In genomic region chr10:120942806-120943413, GRCh38 we compare ENCODE assay signal across 8 cellular contexts.
DNase-seq lines count a peak whose midpoint lies in the region; ATAC-seq and TF ChIP-seq lines count a peak whose summit lies in the region.

No MANE protein-coding gene starts in this region.

- ATAC-seq in GM18861 (IDR thresholded peaks at IDR 0.05; ENCODE audit: unreplicated experiment) (peak; percentile 93), HG03108 (IDR thresholded peaks at IDR 0.05; ENCODE audit: unreplicated experiment) (peak; percentile 76)

- no peaks in the 10 kb centered on the region for H3K27me3 ChIP-seq in AG04450 (ENCODE audit: control insufficient read depth, insufficient read depth, low read length)
- H3K27me3 ChIP-seq in liver (ENCODE audit: control insufficient read depth in 4 of 4, insufficient read depth in 4 of 4, low read length in 3 of 4): peaks cover 0 to 4% (median 0%) of the 10 kb centered on the region in 4 donors

- TF ChIP-seq RAD21 in liver (IDR thresholded peaks at IDR 0.05): peak; percentile 90 to 96

- no peak overlapping the region for H3K27ac ChIP-seq in AG04450 (ENCODE audit: low read depth, low read length)
- H3K27ac ChIP-seq in liver (ENCODE audit: low read depth in 1 of 2, low read length in 2 of 2): no peak overlapping the region

- no peaks in the 10 kb centered on the region for H3K36me3 ChIP-seq in liver (ENCODE audit: control insufficient read depth in 4 of 4, insufficient read depth in 3 of 4, low read depth in 1 of 4, low read length in 3 of 4)

- H3K4me3 ChIP-seq in AG04450 (ENCODE audit: low read depth, low read length): peak overlapping the region; percentile 25
- H3K4me3 ChIP-seq in choroid plexus epithelial cell (ENCODE audit: low read depth, low read length): peak overlapping the region; percentile 26
- no peak overlapping the region for H3K4me3 ChIP-seq in liver (ENCODE audit: low read depth in 1 of 3, low read length in 3 of 3)

- CTCF ChIA-PET in AG04450 (lab: Charles Lee): interaction anchor here (0.6 to 2.3 kb wide), 24 partner anchors 9 to 1108 kb away, joined by 3 to 23 read pairs (median 4); no protein-coding TSS in a partner anchor

- H3K9me3 ChIP-seq in AG04450 (ENCODE audit: control insufficient read depth, insufficient read depth, low read length) (no peaks in the 10 kb centered on the region), liver (ENCODE audit: control insufficient read depth in 4 of 4, low read length in 3 of 4) (no peaks in the 10 kb centered on the region)

- 18% methylated on average over 23 of the region's 23 CpGs for WGBS in liver

- TF ChIP-seq CTCF in AG04450 (IDR thresholded peaks at IDR 0.05; ENCODE audit: low read depth, low read length) (peak; percentile 76), choroid plexus epithelial cell (conservative IDR thresholded peaks at IDR 0.05; ENCODE audit: low read depth, low read length) (peak; percentile 89), liver (IDR thresholded peaks at IDR 0.05; ENCODE audit: low read depth, low read length, missing input control) (peak; percentile 90)

- H3K9ac ChIP-seq in liver (ENCODE audit: low read depth in 1 of 2, low read length in 2 of 2): no peak overlapping the region

- no peaks in the 10 kb centered on the region for H3K4me1 ChIP-seq in liver (ENCODE audit: control insufficient read depth in 4 of 4, insufficient read depth in 4 of 4, low read length in 3 of 4)

- DNase-seq in AG04450 (ENCODE audit: low read depth, low spot score) (peak; percentile 34), NCI-H446 treated with DMSO at 0.1 percent for 48 hours (lab: John Stamatoyannopoulos, UW) (peak; percentile 57), choroid plexus epithelial cell (ENCODE audit: low read depth) (peak; percentile 85)
- peak; percentile 87 for DNase-seq in activated CD4-positive, alpha-beta T cell treated with anti-CD3 and anti-CD28 coated beads for 48 hours
- DNase-seq in stimulated activated CD4-positive, alpha-beta T cell treated with anti-CD3 and anti-CD28 coated beads, TNF-alpha, amount 100 ng/mL, for 24 hours (ENCODE audit: low read depth in 3 of 3): peak; percentile 53 to 73 (median 61)

- POLR2A ChIA-PET in AG04450 (lab: Yijun Ruan, JAX): no interaction called here

TF ChIP-seq in liver, 16 proteins besides CTCF, POLR2A, EP300 and RAD21:
- TF ChIP-seq ATF3 (IDR thresholded peaks at IDR 0.05) (no peak), YY1 (IDR thresholded peaks at IDR 0.05) (peak; percentile 39), JUND (IDR thresholded peaks at IDR 0.05) (no peak)
- TF ChIP-seq, protein P1, sequence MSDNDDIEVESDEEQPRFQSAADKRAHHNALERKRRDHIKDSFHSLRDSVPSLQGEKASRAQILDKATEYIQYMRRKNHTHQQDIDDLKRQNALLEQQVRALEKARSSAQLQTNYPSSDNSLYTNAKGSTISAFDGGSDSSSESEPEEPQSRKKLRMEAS (IDR thresholded peaks at IDR 0.05): no peak
TF ChIP-seq in liver: peak in this region for 1.

Comparison
In these comparisons a context has a peak if more than half of its experiments do, and no peak if none do; other contexts are left out.
1. DNase-seq: peak in every context shown above with its lines; median percentile 87 in activated CD4-positive, alpha-beta T cell treated with anti-CD3 and anti-CD28 coated beads for 48 hours; 85 in choroid plexus epithelial cell; 61 in stimulated activated CD4-positive, alpha-beta T cell treated with anti-CD3 and anti-CD28 coated beads, TNF-alpha, amount 100 ng/mL, for 24 hours; 57 in NCI-H446 treated with DMSO at 0.1 percent for 48 hours; 34 in AG04450.
2. H3K4me3 ChIP-seq: peak in AG04450 (single experiment) and choroid plexus epithelial cell (single experiment); none in liver (0 of 3).
3. Peak in every context shown above with its lines, with median percentiles within 50 percentile points of each other: CTCF ChIP-seq.